Comparison of ENCODE assay signal across 1 cellular context in genomic region chr22:38257170-38257569, GRCh38.
TF ChIP-seq lines count a peak whose summit lies in the region.

No MANE protein-coding gene starts in this region.

TF ChIP-seq in HepG2, 621 proteins besides CTCF, POLR2A, EP300 and RAD21 (continued from another document):
- TF ChIP-seq JARID2 (CRISPR knock-in tag; IDR thresholded peaks at IDR 0.05; ENCODE audit: insufficient replicate concordance) (no peak), PLRG1 (conservative IDR thresholded peaks at IDR 0.05) (no peak), ZNF484 (CRISPR knock-in tag; IDR thresholded peaks at IDR 0.05; ENCODE audit: borderline replicate concordance, low read depth) (no peak), ZNF773 (CRISPR knock-in tag; IDR thresholded peaks at IDR 0.05; ENCODE audit: borderline replicate concordance) (no peak)
